16 cellular contexts compared by ENCODE assay signal in the genomic region with DNA sequence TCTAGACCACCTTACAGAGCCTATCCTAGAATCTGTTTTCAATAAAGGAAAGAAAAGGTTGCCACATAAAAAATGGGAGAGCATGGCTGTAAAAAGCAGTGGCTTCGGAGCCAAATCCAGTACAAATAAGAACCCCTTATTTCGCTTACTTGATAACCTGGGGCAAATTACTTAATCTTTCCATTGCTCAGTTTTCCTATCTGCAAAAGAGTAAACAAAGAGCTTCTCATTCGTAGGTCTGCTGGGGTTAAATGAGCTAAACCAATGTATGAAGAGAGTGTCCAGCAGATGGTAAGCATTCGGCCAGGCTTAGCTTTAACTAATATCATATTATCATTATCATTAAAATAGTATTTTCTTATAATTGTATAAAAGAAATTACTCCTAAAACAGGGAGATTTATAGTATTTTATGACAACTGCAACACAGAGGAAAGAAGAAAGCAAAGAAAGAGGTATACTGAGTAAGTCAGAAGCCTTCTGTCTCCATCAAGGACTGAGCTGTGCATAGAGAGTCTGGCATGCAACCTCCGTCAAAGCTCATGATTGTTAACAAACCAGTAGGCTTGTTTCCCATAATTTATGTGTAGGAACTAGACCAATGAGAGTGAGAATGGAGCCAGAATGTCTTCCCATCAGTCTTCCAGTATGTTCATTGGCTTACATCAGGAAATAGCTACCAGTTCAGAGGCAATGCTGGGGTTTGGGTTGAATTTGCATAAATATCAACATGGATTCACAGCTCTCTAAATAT.
"Had no signal": no experiment of that assay in that cellular context is flagged by ENCODE, and none has a peak within 500 bp of the region (broad histone marks: within the 10 kb centered on the region; RNA-seq: fewer than 3 reads in every experiment).

No MANE protein-coding gene starts in this region.

- DNase-seq: effector memory CD8-positive, alpha-beta T cell; esophagus squamous epithelium; foreskin fibroblast; head of caudate nucleus; hippocampal formation; mammary epithelial cell; mucosa of descending colon; naive thymus-derived CD8-positive, alpha-beta T cell; right cardiac atrium; small intestine; stimulated activated CD4-positive, alpha-beta T cell treated with anti-CD3 and anti-CD28 coated beads, Interleukin-12 subunit alpha, Interleukin-12 subunit beta, amount 100 ng/mL, for 4 hours; stimulated activated naive CD4-positive, alpha-beta T cell; stomach; thyroid gland; upper lobe of left lung had no signal

- H3K9me3 ChIP-seq: esophagus squamous epithelium, mucosa of descending colon, stomach, thyroid gland, upper lobe of left lung, vagina had no signal

- H3K27me3 Mint-ChIP-seq: effector memory CD8-positive, alpha-beta T cell had no signal

- ATAC-seq: effector memory CD8-positive, alpha-beta T cell; mucosa of descending colon; naive thymus-derived CD8-positive, alpha-beta T cell; right cardiac atrium had no signal

- H3K27ac ChIP-seq: esophagus squamous epithelium, stomach, thyroid gland, upper lobe of left lung, vagina had no signal

- FAIRE-seq: small intestine had no signal

- H3K4me3 Mint-ChIP-seq: effector memory CD8-positive, alpha-beta T cell; naive thymus-derived CD8-positive, alpha-beta T cell had no signal

- H3K27ac Mint-ChIP-seq: effector memory CD8-positive, alpha-beta T cell; naive thymus-derived CD8-positive, alpha-beta T cell had no signal
